In genomic region chr15:68721886-68722285, GRCh38 we compare ENCODE assay signal across 7 cellular contexts.
"Had no signal": no experiment of that assay in that cellular context is flagged by ENCODE, and none has a peak within 500 bp of the region (broad histone marks: within the 10 kb centered on the region; RNA-seq: fewer than 3 reads in every experiment).

No MANE protein-coding gene starts in this region.

- H3K4me1 Mint-ChIP-seq: IgD-negative memory B cell had no signal

- H3K4me3 ChIP-seq: GM23248, HAP-1 had no signal

- H3K27ac ChIP-seq: GM23248, HL-60 had no signal

- H2AFZ ChIP-seq: GM23248 had no signal

- H3K36me3 ChIP-seq: HAP-1 had no signal

- H3K4me3 Mint-ChIP-seq: HFFc6, IgD-negative memory B cell had no signal

- DNase-seq: GM23248, GOT3, H7, HFFc6 had no signal

- H3K4me1 ChIP-seq: HAP-1 had no signal

- H3K36me3 Mint-ChIP-seq: IgD-negative memory B cell had no signal

- H3K9me3 Mint-ChIP-seq: HFFc6, IgD-negative memory B cell had no signal

- H3K9ac ChIP-seq: GM23248 had no signal

- H3K27ac Mint-ChIP-seq: HFFc6, IgD-negative memory B cell had no signal

- H3K9me3 ChIP-seq: HAP-1 had no signal
